ENCODE assay signal across 20 cellular contexts in genomic region chr17:77345260-77345910, GRCh38.
A peak's percentile ranks its signal among the peaks of the same experiment; 100 is the strongest.
DNase-seq lines count a peak whose midpoint lies in the region; ATAC-seq and TF ChIP-seq lines count a peak whose summit lies in the region.
"Had no signal": no experiment of that assay in that cellular context is flagged by ENCODE, and none has a peak within 500 bp of the region (broad histone marks: within the 10 kb centered on the region; RNA-seq: fewer than 3 reads in every experiment).

No MANE protein-coding gene starts in this region.

- H3K4me3 Mint-ChIP-seq in effector memory CD8-positive, alpha-beta T cell, result peak overlapping the region in 1 of 2 donors; percentile 2
- no peak overlapping the region for H3K4me3 Mint-ChIP-seq in osteocyte (ENCODE audit: unreplicated experiment)
- H3K4me3 Mint-ChIP-seq: activated B cell treated with CpG ODN at 0.5 μM for 24 hours had no signal

- ATAC-seq in HCT116, result peak; percentile 52; the same call in 1 of the 2 replicates
- no peak for ATAC-seq in effector memory CD8-positive, alpha-beta T cell (replicated peaks)

- H3K9me3 ChIP-seq in HCT116 (ENCODE audit: control insufficient read depth in 1 of 2, insufficient read depth in 1 of 2, low read depth in 1 of 2, low read length in 2 of 2), result no peaks in the 10 kb centered on the region

- H2AFZ ChIP-seq in HCT116 (ENCODE audit: low read depth, low read length, poor library complexity, severe bottlenecking), result no peak overlapping the region
- H2AFZ ChIP-seq: parathyroid adenoma had no signal

- peaks cover 26% of the 10 kb centered on the region; the same call in 1 of the 2 replicates for H4K20me1 ChIP-seq in HCT116 (ENCODE audit: insufficient read depth)

- no peaks in the 10 kb centered on the region for H3K9me2 ChIP-seq in HCT116 (ENCODE audit: insufficient read depth)

- no peak overlapping the region for H3K4me2 ChIP-seq in HCT116 (ENCODE audit: low read length)
- H3K4me2 ChIP-seq: KMS-11 had no signal

- no peak for TF ChIP-seq RAD21 in HCT116 (IDR thresholded peaks at IDR 0.05; ENCODE audit: low read depth)

- H3K27me3 ChIP-seq in HCT116 (ENCODE audit: insufficient read depth, low read length), result no peaks in the 10 kb centered on the region

- peak overlapping the region; percentile 3 to 9 for H3K27ac Mint-ChIP-seq in effector memory CD8-positive, alpha-beta T cell
- H3K27ac Mint-ChIP-seq in osteocyte (ENCODE audit: unreplicated experiment), result no peak overlapping the region
- H3K27ac Mint-ChIP-seq: activated B cell treated with CpG ODN at 0.5 μM for 24 hours had no signal

- RAD21 ChIA-PET in HCT116 (lab: Charles Lee; ENCODE audit: low non-redundant PET in 1 of 2, low total read pairs in 2 of 2, uncharacterized antibody in 2 of 2, unreplicated experiment in 2 of 2), result no interaction called here

- no peak for TF ChIP-seq POLR2A in HCT116 (IDR thresholded peaks at IDR 0.05; ENCODE audit: borderline replicate concordance, extremely low read depth, insufficient read depth, insufficient read length)

- peaks cover 3% of the 10 kb centered on the region for H3K36me3 Mint-ChIP-seq in effector memory CD8-positive, alpha-beta T cell (ENCODE audit: insufficient read depth)
- peaks cover 11% of the 10 kb centered on the region for H3K36me3 Mint-ChIP-seq in osteocyte (ENCODE audit: unreplicated experiment)

- H3K9me3 Mint-ChIP-seq in effector memory CD8-positive, alpha-beta T cell, result no peaks in the 10 kb centered on the region
- H3K9me3 Mint-ChIP-seq in osteocyte (ENCODE audit: unreplicated experiment), result peaks cover 9% of the 10 kb centered on the region
- H3K9me3 Mint-ChIP-seq: activated B cell treated with CpG ODN at 0.5 μM for 24 hours had no signal

- DNase-seq in NCI-H2196 (lab: John Stamatoyannopoulos, UW; ENCODE audit: unreplicated experiment) (peak; percentile 27), NCI-H2196 treated with DMSO at 0.1 percent for 48 hours (lab: John Stamatoyannopoulos, UW; ENCODE audit: unreplicated experiment) (no peak), HCT116 (ENCODE audit: low read depth, low spot score) (no peak), osteocyte (ENCODE audit: extremely low spot score, unreplicated experiment) (peak; percentile 49), NCI-H2081 (lab: John Stamatoyannopoulos, UW) (no peak), HEK293T (ENCODE audit: extremely low spot score) (no peak)
- DNase-seq in effector memory CD8-positive, alpha-beta T cell, result no peak
- no peak for DNase-seq in stimulated activated naive CD4-positive, alpha-beta T cell treated with Interleukin-2 at 50 U/mL for 16 hours (lab: John Stamatoyannopoulos, UW)
- DNase-seq: activated B cell treated with CpG ODN at 0.5 μM for 24 hours, anterior cingulate cortex, EL, erythroblast, kidney, NCI-H1436 treated with DMSO at 0.1 percent for 48 hours, NCI-H510A treated with DMSO at 0.1 percent for 48 hours, OCI-M1, substantia nigra had no signal

- no peaks in the 10 kb centered on the region for H3K27me3 Mint-ChIP-seq in effector memory CD8-positive, alpha-beta T cell
- H3K27me3 Mint-ChIP-seq in osteocyte (ENCODE audit: unreplicated experiment), result no peaks in the 10 kb centered on the region
- H3K27me3 Mint-ChIP-seq: activated B cell treated with CpG ODN at 0.5 μM for 24 hours had no signal

- no peak overlapping the region for H3K4me3 ChIP-seq in HCT116 (replicated peaks in 1 of 2; ENCODE audit: low read depth in 1 of 2, low read length in 2 of 2)

- H3K79me2 ChIP-seq in HCT116 (ENCODE audit: insufficient read depth, low read length), result peaks cover 88% of the 10 kb centered on the region

- CTCF ChIA-PET in HCT116 (lab: Charles Lee), result interaction anchor here (1.5 kb wide), 1 partner anchor 85 kb away, joined by 4 read pairs; no protein-coding TSS in a partner anchor
- CTCF ChIA-PET in HEK293T (lab: Yijun Ruan, JAX), result no interaction called here

- peaks cover 49 to 72% of the 10 kb centered on the region in 2 donors for H3K4me1 Mint-ChIP-seq in effector memory CD8-positive, alpha-beta T cell (ENCODE audit: low read depth in 2 of 2)
- H3K4me1 Mint-ChIP-seq in osteocyte (ENCODE audit: unreplicated experiment), result peaks cover 34% of the 10 kb centered on the region

- 0 out of 4 replicates have a peak, but pooled peaks cover 0 to 4% of the 10 kb centered on the region in 2 experiments for H3K36me3 ChIP-seq in HCT116 (ENCODE audit: control insufficient read depth in 1 of 2, insufficient read depth in 2 of 2, low read length in 2 of 2)

- no peak overlapping the region for H3K27ac ChIP-seq in HCT116 (ENCODE audit: low read depth, low read length)
- H3K27ac ChIP-seq: 22Rv1, KMS-11, parathyroid adenoma had no signal

- intact Hi-C loops in HCT116 (cut with micrococcal nuclease), result loop anchor here (5.0 kb wide), 1 partner anchor 127 kb away; no protein-coding TSS in a partner anchor

- no peak overlapping the region for H3K9ac ChIP-seq in HCT116 (ENCODE audit: low read length)
- H3K9ac ChIP-seq: KMS-11, parathyroid adenoma had no signal

- peaks cover 0 to 9% of the 10 kb centered on the region in 2 experiments; a peak in 1 of 4 replicates for H3K4me1 ChIP-seq in HCT116 (ENCODE audit: control insufficient read depth in 1 of 2, insufficient read depth in 2 of 2, low read length in 2 of 2)

- POLR2A ChIA-PET in HCT116 (lab: Charles Lee), result no interaction called here
- POLR2A ChIA-PET in HEK293T (lab: Yijun Ruan, JAX), result no interaction called here

- BruUV-seq in HCT116 (replicated peaks; lab: Mats Ljungman, UMichigan), result no TSS peak

- TF ChIP-seq CTCF in HCT116 (IDR thresholded peaks at IDR 0.05 in 2 of 3, conservative IDR thresholded peaks at IDR 0.05 in 1 of 3; ENCODE audit: borderline replicate concordance in 1 of 3, insufficient read depth in 1 of 3, low read depth in 2 of 3, low read length in 2 of 3) (no peak), osteocyte (IDR thresholded peaks at IDR 0.05) (no peak)

TF ChIP-seq in HCT116, 20 proteins besides CTCF, POLR2A, EP300 and RAD21 (continues in another document):
- TF ChIP-seq SIN3A (IDR thresholded peaks at IDR 0.05; ENCODE audit: low read depth), result no peak
- no peak for TF ChIP-seq REST (IDR thresholded peaks at IDR 0.05; ENCODE audit: low read depth)
- no peak for TF ChIP-seq SP1 (IDR thresholded peaks at IDR 0.05; ENCODE audit: low read depth)
- no peak for TF ChIP-seq FOSL1 (IDR thresholded peaks at IDR 0.05; ENCODE audit: low read depth)
- TF ChIP-seq TCF7L2 (IDR thresholded peaks at IDR 0.05; ENCODE audit: borderline replicate concordance, extremely low read depth, insufficient read depth, insufficient read length), result no peak
- TF ChIP-seq EZH2phosphoT487 (IDR thresholded peaks at IDR 0.05; ENCODE audit: borderline replicate concordance), result no peak

TF ChIP-seq in HEK293T, 16 proteins besides CTCF, POLR2A, EP300 and RAD21:
- no peak for TF ChIP-seq BHLHE40 (IDR thresholded peaks at IDR 0.05; ENCODE audit: borderline replicate concordance)
- no peak for TF ChIP-seq NFRKB (IDR thresholded peaks at IDR 0.05)
- TF ChIP-seq TARDBP (IDR thresholded peaks at IDR 0.05), result no peak
- TF ChIP-seq FOXM1 (IDR thresholded peaks at IDR 0.05; ENCODE audit: borderline replicate concordance), result no peak
- no peak for TF ChIP-seq ARNT (IDR thresholded peaks at IDR 0.05)
- no peak for TF ChIP-seq FOXK2 (IDR thresholded peaks at IDR 0.05)
- TF ChIP-seq LEF1 (IDR thresholded peaks at IDR 0.05; ENCODE audit: borderline replicate concordance), result no peak
- TF ChIP-seq ZNF384 (IDR thresholded peaks at IDR 0.05), result no peak
- TF ChIP-seq CTBP1 (IDR thresholded peaks at IDR 0.05; ENCODE audit: borderline replicate concordance), result no peak
- TF ChIP-seq L3MBTL2 (conservative IDR thresholded peaks at IDR 0.05), result no peak
- TF ChIP-seq, protein P1, sequence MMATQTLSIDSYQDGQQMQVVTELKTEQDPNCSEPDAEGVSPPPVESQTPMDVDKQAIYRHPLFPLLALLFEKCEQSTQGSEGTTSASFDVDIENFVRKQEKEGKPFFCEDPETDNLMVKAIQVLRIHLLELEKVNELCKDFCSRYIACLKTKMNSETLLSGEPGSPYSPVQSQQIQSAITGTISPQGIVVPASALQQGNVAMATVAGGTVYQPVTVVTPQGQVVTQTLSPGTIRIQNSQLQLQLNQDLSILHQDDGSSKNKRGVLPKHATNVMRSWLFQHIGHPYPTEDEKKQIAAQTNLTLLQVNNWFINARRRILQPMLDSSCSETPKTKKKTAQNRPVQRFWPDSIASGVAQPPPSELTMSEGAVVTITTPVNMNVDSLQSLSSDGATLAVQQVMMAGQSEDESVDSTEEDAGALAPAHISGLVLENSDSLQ (IDR thresholded peaks at IDR 0.05), result no peak
- TF ChIP-seq SP1 (IDR thresholded peaks at IDR 0.05), result no peak
- no peak for TF ChIP-seq ELF4 (IDR thresholded peaks at IDR 0.05)
- TF ChIP-seq FOXA1 (IDR thresholded peaks at IDR 0.05), result no peak
- no peak for TF ChIP-seq SUZ12 (IDR thresholded peaks at IDR 0.05)
- TF ChIP-seq HDGF (IDR thresholded peaks at IDR 0.05; ENCODE audit: borderline replicate concordance), result no peak

Comparison
In these comparisons a context has a peak if more than half of its experiments do, and no peak if none do; other contexts are left out.
1. DNase-seq: peak in NCI-H2196 (single experiment) and osteocyte (single experiment); none in NCI-H2196 treated with DMSO at 0.1 percent for 48 hours (single experiment), HCT116 (single experiment), effector memory CD8-positive, alpha-beta T cell (0 of 3), stimulated activated naive CD4-positive, alpha-beta T cell treated with Interleukin-2 at 50 U/mL for 16 hours (single experiment), NCI-H2081 (0 of 2) and HEK293T (single experiment).